In the genomic region with DNA sequence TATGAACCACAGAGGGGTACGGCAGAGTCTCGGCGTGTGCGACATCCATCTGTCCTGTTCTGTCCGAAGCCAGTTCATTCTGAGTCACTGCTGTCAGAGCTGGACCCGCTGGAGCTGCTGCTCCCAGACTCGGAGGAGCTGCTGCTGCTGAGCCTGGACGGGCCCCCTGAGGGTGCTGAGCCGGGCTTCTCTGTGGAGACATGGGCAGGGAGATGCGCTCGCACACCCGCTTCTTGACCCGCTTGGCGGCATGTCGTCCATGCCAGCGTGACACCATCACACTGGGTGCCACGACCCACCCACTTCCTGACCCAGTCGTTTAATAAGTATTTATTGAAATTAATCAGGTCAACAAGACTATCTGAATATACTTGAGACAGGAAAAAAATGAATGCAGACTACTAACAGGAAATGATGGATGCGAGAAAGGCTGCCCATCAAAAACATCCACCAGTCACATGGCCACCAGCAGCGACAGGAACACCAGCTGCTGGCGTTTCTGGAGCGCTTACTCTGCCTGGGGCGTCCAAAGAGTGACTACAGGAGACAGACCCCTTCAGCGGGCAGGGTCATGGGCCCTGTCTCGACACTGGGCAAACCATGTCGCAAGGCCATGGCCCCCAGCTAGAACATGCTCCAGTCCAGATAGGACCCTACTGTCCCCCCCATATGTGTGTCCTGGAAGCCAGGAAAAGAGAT, we compare ENCODE assay signal across 16 cellular contexts. TPM values are rescaled to one million over a fixed set of nuclear protein-coding genes. Genes with fewer than 3 reads are reported as not detected.
DNase-seq lines count a peak whose midpoint lies in the region; ATAC-seq, FAIRE-seq and TF ChIP-seq lines count a peak whose summit lies in the region.
"Had no signal": no experiment of that assay in that cellular context is flagged by ENCODE, and none has a peak within 500 bp of the region (broad histone marks: within the 10 kb centered on the region; RNA-seq: fewer than 3 reads in every experiment).

No MANE protein-coding gene starts in this region.

- H3K36me3 ChIP-seq in right lobe of liver (peaks cover 0 to 62% (median 27%) of the 10 kb centered on the region in 4 donors), HepG2 (replicated peaks in 1 of 2; ENCODE audit: control insufficient read depth in 1 of 2, insufficient read depth in 2 of 2, low read length in 2 of 2) (peaks cover 25 to 53% of the 10 kb centered on the region in 2 experiments), osteoblast (ENCODE audit: insufficient read depth, low read length) (peaks cover 52% of the 10 kb centered on the region)

- in situ Hi-C loops in HepG2 (cut with HindIII; ENCODE audit: extremely low pct_ligation_motif_present, low pct_unique_long_range_greater_than_20kb) = no loop called here

- WGBS in right lobe of liver (ENCODE audit: insufficient coverage, low coverage, low lambda C conversion rate, missing lambda C conversion rate) = 82% methylated on average over 8 of the region's 26 CpGs
- 95% methylated on average over 21 of the region's 26 CpGs for WGBS in HepG2 (ENCODE audit: low lambda C conversion rate)

- ATAC-seq in right lobe of liver (no peak), HepG2 (no peak)
- ATAC-seq: A549; CD8-positive, alpha-beta T cell; GM12878 had no signal

- peak in 2 of 3 donors; percentile 12 to 37 for DNase-seq in right lobe of liver
- no peak for DNase-seq in HepG2 (ENCODE audit: low spot score)
- no peak for DNase-seq in RWPE1 (ENCODE audit: low spot score)
- peak; percentile 43 for DNase-seq in osteoblast (ENCODE audit: insufficient read length, low spot score, missing footprints)
- DNase-seq in OCI-M2 (lab: John Stamatoyannopoulos, UW; ENCODE audit: unreplicated experiment) = no peak
- DNase-seq in NCI-H526 (lab: John Stamatoyannopoulos, UW) = no peak
- DNase-seq in CD1c-positive myeloid dendritic cell (ENCODE audit: extremely low spot score) = no peak
- DNase-seq: CD8-positive, alpha-beta T cell; COR-L47; GM23248 had no signal

- POLR2A ChIA-PET in HepG2 (lab: Yijun Ruan, JAX) (no interaction called here), RWPE1 (lab: Yijun Ruan, JAX; ENCODE audit: low non-redundant PET) (no interaction called here)

- H3K4me3 ChIP-seq in right lobe of liver (no peak overlapping the region), HepG2 (replicated peaks in 1 of 3; ENCODE audit: insufficient read depth in 1 of 3, low read depth in 2 of 3, low read length in 3 of 3) (no peak overlapping the region), osteoblast (ENCODE audit: insufficient read depth, low read length) (no peak overlapping the region)
- H3K4me3 ChIP-seq: A549, GM12878, GM23248 had no signal

- TF ChIP-seq CTCF in right lobe of liver (IDR thresholded peaks at IDR 0.05) = no peak
- no peak for TF ChIP-seq CTCF in HepG2 (CRISPR knock-in tag; IDR thresholded peaks at IDR 0.05)
- no peak for TF ChIP-seq CTCF in RWPE1 (conservative IDR thresholded peaks at IDR 0.05; ENCODE audit: low read depth)
- TF ChIP-seq CTCF in osteoblast (IDR thresholded peaks at IDR 0.05; ENCODE audit: extremely low read depth, low read depth, low read length) = no peak

- H3K9me3 ChIP-seq in right lobe of liver (no peaks in the 10 kb centered on the region), HepG2 (ENCODE audit: low read length) (no peaks in the 10 kb centered on the region), osteoblast (ENCODE audit: low read depth, low read length) (no peaks in the 10 kb centered on the region)
- H3K9me3 ChIP-seq: A549, BE2C had no signal

- H3K79me2 ChIP-seq in HepG2 (ENCODE audit: insufficient read depth, low read length) (no peaks in the 10 kb centered on the region), osteoblast (ENCODE audit: insufficient read depth, low read length) (no peaks in the 10 kb centered on the region)

- CTCF ChIA-PET in HepG2 (lab: Yijun Ruan, JAX; ENCODE audit: low intra/inter-chr PET ratio, low total read pairs) = no interaction called here
- CTCF ChIA-PET in RWPE1 (lab: Yijun Ruan, JAX) = interaction anchor here (0.6 kb wide), 1 partner anchor 251 kb away, joined by 8 read pairs; no protein-coding TSS in a partner anchor

- H2AFZ ChIP-seq in HepG2 (ENCODE audit: low read length) (no peak overlapping the region), osteoblast (ENCODE audit: low read length) (no peak overlapping the region)
- H2AFZ ChIP-seq: GM23248 had no signal

- H3K4me1 ChIP-seq in right lobe of liver (peaks cover 0 to 14% (median 6%) of the 10 kb centered on the region in 4 donors), HepG2 (ENCODE audit: insufficient read depth, low read length) (peaks cover 9% of the 10 kb centered on the region), osteoblast (ENCODE audit: insufficient read depth, low read length) (no peaks in the 10 kb centered on the region)
- H3K4me1 ChIP-seq: A549, BE2C had no signal

- intact Hi-C loops in right lobe of liver (cut with DNase I) = no loop called here
- intact Hi-C loops in HepG2 (cut with micrococcal nuclease; ENCODE audit: unreplicated experiment) = no loop called here

- no TSS peak for BruUV-seq in HepG2 (replicated peaks; lab: Mats Ljungman, UMichigan)

- H3K4me2 ChIP-seq in HepG2 (ENCODE audit: low read depth, low read length) (no peak overlapping the region), osteoblast (ENCODE audit: insufficient read depth, low read length) (no peak overlapping the region)
- H3K4me2 ChIP-seq: A549 had no signal

- H3K9ac ChIP-seq in HepG2 (ENCODE audit: insufficient read depth, low read depth, low read length) = no peak overlapping the region
- H3K9ac ChIP-seq: GM23248 had no signal

- H3K27me3 ChIP-seq in right lobe of liver = no peaks in the 10 kb centered on the region
- H3K27me3 ChIP-seq in HepG2 (ENCODE audit: control insufficient read depth in 1 of 2, insufficient read depth in 2 of 2, low read length in 2 of 2) = no peaks in the 10 kb centered on the region
- H3K27me3 ChIP-seq in osteoblast (ENCODE audit: insufficient read depth, low read length) = no peaks in the 10 kb centered on the region
- H3K27me3 ChIP-seq: BE2C had no signal

- no peak for TF ChIP-seq RAD21 in HepG2 (CRISPR knock-in tag; IDR thresholded peaks at IDR 0.05)

- H3K27ac ChIP-seq in right lobe of liver (no peak overlapping the region), HepG2 (ENCODE audit: extremely low read length, insufficient read depth, low read length) (no peak overlapping the region), RWPE1 (peak overlapping the region; percentile 3), osteoblast (ENCODE audit: low read depth, low read length) (no peak overlapping the region)
- H3K27ac ChIP-seq: A549, C4-2B, GM23248 had no signal

- H4K20me1 ChIP-seq in HepG2 (ENCODE audit: insufficient read depth, low read length) (no peaks in the 10 kb centered on the region), osteoblast (ENCODE audit: insufficient read depth, low read length) (no peaks in the 10 kb centered on the region)

- no peak for FAIRE-seq in HepG2 (lab: Jason Lieb, UNC)
- FAIRE-seq: A549, GM12878, GM18507, H54 had no signal

- TF ChIP-seq EP300 in HepG2 (IDR thresholded peaks at IDR 0.05; ENCODE audit: low read depth in 2 of 2, low read length in 2 of 2) (no peak), HepG2 (CRISPR knock-in tag; IDR thresholded peaks at IDR 0.05; ENCODE audit: borderline replicate concordance) (no peak)

- TF ChIP-seq POLR2A in right lobe of liver (IDR thresholded peaks at IDR 0.05) = no peak
- no peak for TF ChIP-seq POLR2A in HepG2 (IDR thresholded peaks at IDR 0.05; ENCODE audit: insufficient read depth in 1 of 2, low read depth in 2 of 2, low read length in 2 of 2)

RNA-seq across cellular contexts. Expression of a gene that starts 8.4 kb away (rescaled TPM):
- 1 to 10 TPM; 3.2 to 8.1 (median 5.9) TPM for total RNA-seq in right lobe of liver
- 4.9 and 5.0 TPM in 2 replicates for total RNA-seq in HepG2 (2016; rRNA removed; fragmentation: Illumina TruSeq; extraction: Trizol)
- 2.6 and 4.1 TPM in 2 replicates for total RNA-seq in HepG2 (2016; cell fraction: cytosol; rRNA removed; fragmentation: Illumina TruSeq; extraction: Trizol; ENCODE audit: low read depth)
- total RNA-seq in HepG2 (2016; cell fraction: insoluble cytoplasmic fraction; rRNA removed; fragmentation: Illumina TruSeq; extraction: Trizol) = 4.9 and 5.5 TPM in 2 replicates
- 10.3 and 11.9 TPM in 2 replicates for total RNA-seq in HepG2 (2016; cell fraction: membrane; rRNA removed; fragmentation: Illumina TruSeq; extraction: Trizol)
- total RNA-seq in HepG2 (2016; cell fraction: nucleus; rRNA removed; fragmentation: Illumina TruSeq; extraction: Trizol) = 3.1 and 4.3 TPM in 2 replicates
- polyA plus RNA-seq in HepG2 (2011; rRNA removed) = 3.9 and 5.7 TPM in 2 replicates
- 3.3 and 4.0 TPM in 2 replicates for polyA plus RNA-seq in HepG2 (2011; cell fraction: cytosol; rRNA removed)
- polyA plus RNA-seq in HepG2 (2011; cell fraction: nucleus; rRNA removed) = 3.3 and 3.7 TPM in 2 replicates
- 2.3 and 2.6 TPM in 2 replicates for polyA plus RNA-seq in HepG2 (2012)
- polyA plus RNA-seq in HepG2 (2016; cell fraction: cytosol; fragmentation: Illumina TruSeq; extraction: Trizol; ENCODE audit: low read depth) = 4.5 and 6.0 TPM in 2 replicates
- polyA plus RNA-seq in HepG2 (2016; cell fraction: insoluble cytoplasmic fraction; fragmentation: Illumina TruSeq; extraction: Trizol; ENCODE audit: low read depth) = 5.4 and 5.8 TPM in 2 replicates
- polyA plus RNA-seq in HepG2 (2016; cell fraction: membrane; fragmentation: Illumina TruSeq; extraction: Trizol; ENCODE audit: low read depth) = 8.8 and 10.1 TPM in 2 replicates
- 4.3 and 5.4 TPM in 2 replicates for polyA plus RNA-seq in HepG2 (2016; cell fraction: nucleus; fragmentation: Illumina TruSeq; extraction: Trizol; ENCODE audit: insufficient read depth, low read depth)
- polyA minus RNA-seq in HepG2 (2011; rRNA and poly(A)+ RNA removed; ENCODE audit: low replicate concordance) = 5.6 and 12.7 TPM in 2 replicates
- polyA minus RNA-seq in HepG2 (2011; cell fraction: cytosol; rRNA and poly(A)+ RNA removed) = 2.5 and 3.1 TPM in 2 replicates
- polyA minus RNA-seq in HepG2 (2011; cell fraction: nucleus; rRNA and poly(A)+ RNA removed) = 1.5 and 2.1 TPM in 2 replicates
- total RNA-seq in osteoblast = 23.0 and 26.1 TPM in 2 replicates

RNA-seq across cellular contexts. Expression of a gene that starts 34.2 kb away (rescaled TPM):
- total RNA-seq in right lobe of liver (10 to 100 TPM; 10.7 to 25.4 (median 21.1) TPM), HepG2 (2016; rRNA removed; fragmentation: Illumina TruSeq; extraction: Trizol) (5.9 and 11.2 TPM in 2 replicates), osteoblast (6.9 and 10.9 TPM in 2 replicates)
- 1.2 TPM in 2 replicates for total RNA-seq in HepG2 (2016; cell fraction: cytosol; rRNA removed; fragmentation: Illumina TruSeq; extraction: Trizol; ENCODE audit: low read depth)
- total RNA-seq in HepG2 (2016; cell fraction: insoluble cytoplasmic fraction; rRNA removed; fragmentation: Illumina TruSeq; extraction: Trizol) = 7.7 and 8.4 TPM in 2 replicates
- 4.3 and 4.8 TPM in 2 replicates for total RNA-seq in HepG2 (2016; cell fraction: membrane; rRNA removed; fragmentation: Illumina TruSeq; extraction: Trizol)
- 8.6 and 9.0 TPM in 2 replicates for total RNA-seq in HepG2 (2016; cell fraction: nucleus; rRNA removed; fragmentation: Illumina TruSeq; extraction: Trizol)
- polyA plus RNA-seq in HepG2 (2011; rRNA removed) = 12.8 and 12.9 TPM in 2 replicates
- polyA plus RNA-seq in HepG2 (2011; cell fraction: cytosol; rRNA removed) = 7.3 and 8.3 TPM in 2 replicates
- polyA plus RNA-seq in HepG2 (2011; cell fraction: nucleus; rRNA removed) = 33.7 and 42.3 TPM in 2 replicates
- polyA plus RNA-seq in HepG2 (2012) = 22.7 and 27.4 TPM in 2 replicates
- 1.8 and 2.3 TPM in 2 replicates for polyA plus RNA-seq in HepG2 (2016; cell fraction: cytosol; fragmentation: Illumina TruSeq; extraction: Trizol; ENCODE audit: low read depth)
- polyA plus RNA-seq in HepG2 (2016; cell fraction: insoluble cytoplasmic fraction; fragmentation: Illumina TruSeq; extraction: Trizol; ENCODE audit: low read depth) = 12.6 and 17.1 TPM in 2 replicates
- polyA plus RNA-seq in HepG2 (2016; cell fraction: membrane; fragmentation: Illumina TruSeq; extraction: Trizol; ENCODE audit: low read depth) = 4.3 and 4.6 TPM in 2 replicates
- 21.2 and 21.4 TPM in 2 replicates for polyA plus RNA-seq in HepG2 (2016; cell fraction: nucleus; fragmentation: Illumina TruSeq; extraction: Trizol; ENCODE audit: insufficient read depth, low read depth)
- polyA minus RNA-seq in HepG2 (2011; rRNA and poly(A)+ RNA removed; ENCODE audit: low replicate concordance) = 15.0 and 25.5 TPM in 2 replicates
- 23.5 and 27.0 TPM in 2 replicates for polyA minus RNA-seq in HepG2 (2011; cell fraction: cytosol; rRNA and poly(A)+ RNA removed)
- 13.3 and 16.8 TPM in 2 replicates for polyA minus RNA-seq in HepG2 (2011; cell fraction: nucleus; rRNA and poly(A)+ RNA removed)

RNA-seq across cellular contexts. Expression of a gene that starts 41.5 kb away (rescaled TPM):
- total RNA-seq in right lobe of liver = 10 to 100 TPM; 30.1 to 44.3 (median 34.9) TPM
- 21.2 and 22.5 TPM in 2 replicates for total RNA-seq in HepG2 (2016; rRNA removed; fragmentation: Illumina TruSeq; extraction: Trizol)
- 11.6 and 15.3 TPM in 2 replicates for total RNA-seq in HepG2 (2016; cell fraction: cytosol; rRNA removed; fragmentation: Illumina TruSeq; extraction: Trizol; ENCODE audit: low read depth)
- 17.5 and 22.6 TPM in 2 replicates for total RNA-seq in HepG2 (2016; cell fraction: insoluble cytoplasmic fraction; rRNA removed; fragmentation: Illumina TruSeq; extraction: Trizol)
- 15.0 and 15.8 TPM in 2 replicates for total RNA-seq in HepG2 (2016; cell fraction: membrane; rRNA removed; fragmentation: Illumina TruSeq; extraction: Trizol)
- 24.8 and 26.3 TPM in 2 replicates for total RNA-seq in HepG2 (2016; cell fraction: nucleus; rRNA removed; fragmentation: Illumina TruSeq; extraction: Trizol)
- 22.9 and 32.7 TPM in 2 replicates for polyA plus RNA-seq in HepG2 (2011; rRNA removed)
- 23.2 and 24.2 TPM in 2 replicates for polyA plus RNA-seq in HepG2 (2011; cell fraction: cytosol; rRNA removed)
- polyA plus RNA-seq in HepG2 (2011; cell fraction: nucleus; rRNA removed) = 70.9 and 79.3 TPM in 2 replicates
- 34.9 and 35.5 TPM in 2 replicates for polyA plus RNA-seq in HepG2 (2012)
- polyA plus RNA-seq in HepG2 (2016; cell fraction: cytosol; fragmentation: Illumina TruSeq; extraction: Trizol; ENCODE audit: low read depth) = 2.1 and 2.5 TPM in 2 replicates
- polyA plus RNA-seq in HepG2 (2016; cell fraction: insoluble cytoplasmic fraction; fragmentation: Illumina TruSeq; extraction: Trizol; ENCODE audit: low read depth) = 21.5 and 26.8 TPM in 2 replicates
- polyA plus RNA-seq in HepG2 (2016; cell fraction: membrane; fragmentation: Illumina TruSeq; extraction: Trizol; ENCODE audit: low read depth) = 8.7 and 9.2 TPM in 2 replicates
- polyA plus RNA-seq in HepG2 (2016; cell fraction: nucleus; fragmentation: Illumina TruSeq; extraction: Trizol; ENCODE audit: insufficient read depth, low read depth) = 61.9 and 62.3 TPM in 2 replicates
- 37.6 and 51.8 TPM in 2 replicates for polyA minus RNA-seq in HepG2 (2011; rRNA and poly(A)+ RNA removed; ENCODE audit: low replicate concordance)
- polyA minus RNA-seq in HepG2 (2011; cell fraction: cytosol; rRNA and poly(A)+ RNA removed) = 33.6 and 35.2 TPM in 2 replicates
- polyA minus RNA-seq in HepG2 (2011; cell fraction: nucleus; rRNA and poly(A)+ RNA removed) = 32.7 and 34.4 TPM in 2 replicates
- 8.0 and 8.8 TPM in 2 replicates for total RNA-seq in osteoblast

Comparison
In these comparisons a context has a peak if more than half of its experiments do, and no peak if none do; other contexts are left out.
1. DNase-seq: peak in right lobe of liver (2 of 3) and osteoblast (single experiment); none in HepG2 (single experiment), RWPE1 (single experiment), OCI-M2 (single experiment), NCI-H526 (0 of 2) and CD1c-positive myeloid dendritic cell (single experiment).